ENCODE assay signal across 16 cellular contexts in the genomic region with DNA sequence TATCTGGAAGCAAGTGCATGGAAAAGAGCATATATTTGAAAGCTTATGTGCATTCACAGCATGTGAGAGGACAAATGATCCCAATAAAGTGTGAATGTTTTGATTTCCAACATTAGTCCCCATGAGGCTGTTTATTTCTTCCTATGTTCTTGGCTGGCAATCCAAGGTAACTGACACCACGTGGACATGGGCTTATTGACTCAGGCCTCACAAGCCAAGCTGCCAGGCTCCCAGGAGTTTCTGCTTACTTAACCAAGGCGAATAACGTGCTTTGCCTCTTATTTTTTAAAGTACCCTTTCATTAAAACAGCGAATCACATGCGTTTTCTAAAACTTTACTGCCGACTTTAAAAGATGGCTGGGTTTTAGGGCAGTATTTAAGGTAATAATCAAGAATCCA.
DNase-seq lines count a peak whose midpoint lies in the region; ATAC-seq and TF ChIP-seq lines count a peak whose summit lies in the region.
"Had no signal": no experiment of that assay in that cellular context is flagged by ENCODE, and none has a peak within 500 bp of the region (broad histone marks: within the 10 kb centered on the region; RNA-seq: fewer than 3 reads in every experiment).

No MANE protein-coding gene starts in this region.

- TF ChIP-seq CTCF in right atrium auricular region (IDR thresholded peaks at IDR 0.05) = no peak
- no peak for TF ChIP-seq CTCF in osteocyte (IDR thresholded peaks at IDR 0.05)
- no peak for TF ChIP-seq CTCF in GM23338 (conservative IDR thresholded peaks at IDR 0.05; ENCODE audit: low read depth in 2 of 2)

- CTCF ChIA-PET in HEK293T (lab: Yijun Ruan, JAX) = no interaction called here

- H3K4me3 Mint-ChIP-seq in osteocyte (ENCODE audit: unreplicated experiment) = no peak overlapping the region
- no peak overlapping the region for H3K4me3 Mint-ChIP-seq in GM23338
- H3K4me3 Mint-ChIP-seq: CD14-positive monocyte; CD8-positive, alpha-beta T cell; HFFc6 had no signal

- DNase-seq in right atrium auricular region (ENCODE audit: low spot score) = peak; percentile 21
- no peak for DNase-seq in right cardiac atrium
- DNase-seq in HEK293T (ENCODE audit: extremely low spot score) = no peak
- DNase-seq in osteocyte (ENCODE audit: extremely low spot score, unreplicated experiment) = peak; percentile 48
- no peak for DNase-seq in GM23338 (ENCODE audit: low spot score)
- DNase-seq in stimulated activated CD4-positive, alpha-beta T cell treated with anti-CD3 and anti-CD28 coated beads, Interleukin-2, amount 100 ng/mL, for 24 hours = no peak
- no peak for DNase-seq in SW480 (ENCODE audit: low spot score)
- DNase-seq: BE2C; Caco-2; CD8-positive, alpha-beta T cell; GM23248; HFFc6 had no signal

- H3K9me3 Mint-ChIP-seq in osteocyte (ENCODE audit: unreplicated experiment) (peaks cover 13% of the 10 kb centered on the region), GM23338 (peaks cover 5% of the 10 kb centered on the region)
- H3K9me3 Mint-ChIP-seq: CD8-positive, alpha-beta T cell; HFFc6 had no signal

- POLR2A ChIA-PET in HEK293T (lab: Yijun Ruan, JAX) = no interaction called here

- intact Hi-C loops in right cardiac atrium (cut with DNase I) = no loop called here

- H3K4me2 ChIP-seq in GM23338 = no peak overlapping the region
- H3K4me2 ChIP-seq: A549 had no signal

- no peaks in the 10 kb centered on the region for H4K20me1 ChIP-seq in GM23338 (replicated peaks; ENCODE audit: insufficient read depth)

- 83% methylated on average over 6 of the region's 6 CpGs for WGBS in right cardiac atrium

- H3K27me3 Mint-ChIP-seq in osteocyte (ENCODE audit: unreplicated experiment) = no peaks in the 10 kb centered on the region
- H3K27me3 Mint-ChIP-seq in GM23338 (ENCODE audit: insufficient read depth, low read depth, poor library complexity) = peaks cover 2% of the 10 kb centered on the region

- H3K4me1 Mint-ChIP-seq in osteocyte (ENCODE audit: unreplicated experiment) = no peaks in the 10 kb centered on the region
- no peaks in the 10 kb centered on the region for H3K4me1 Mint-ChIP-seq in GM23338

- H3K9me3 ChIP-seq in right atrium auricular region (no peaks in the 10 kb centered on the region), right cardiac atrium (ENCODE audit: control insufficient read depth, low read length) (no peaks in the 10 kb centered on the region)
- H3K9me3 ChIP-seq: A549, BE2C, Caco-2 had no signal

- no peaks in the 10 kb centered on the region for H3K27me3 ChIP-seq in right atrium auricular region
- no peaks in the 10 kb centered on the region for H3K27me3 ChIP-seq in right cardiac atrium (ENCODE audit: control insufficient read depth, insufficient read depth)
- H3K27me3 ChIP-seq in GM23338 (ENCODE audit: insufficient read depth) = no peaks in the 10 kb centered on the region
- H3K27me3 ChIP-seq: BE2C had no signal

- 0 out of 2 replicates have a peak, but pooled peaks cover 12% of the 10 kb centered on the region for H3K9me2 ChIP-seq in GM23338 (ENCODE audit: insufficient read depth)

- no peak overlapping the region for H3K27ac Mint-ChIP-seq in osteocyte (ENCODE audit: unreplicated experiment)
- no peak overlapping the region for H3K27ac Mint-ChIP-seq in GM23338
- H3K27ac Mint-ChIP-seq: CD14-positive monocyte; CD8-positive, alpha-beta T cell; HFFc6 had no signal

- ATAC-seq in right cardiac atrium (no peak), GM23338 (no peak)
- ATAC-seq: CD8-positive, alpha-beta T cell; GM12878; K562 had no signal

- no peaks in the 10 kb centered on the region for H3F3A ChIP-seq in GM23338 (replicated peaks; ENCODE audit: low read depth)

- no peaks in the 10 kb centered on the region for H3K79me2 ChIP-seq in GM23338 (replicated peaks; ENCODE audit: insufficient read depth)

- H3K36me3 ChIP-seq in right atrium auricular region (no peaks in the 10 kb centered on the region), GM23338 (ENCODE audit: insufficient read depth) (no peaks in the 10 kb centered on the region)
- H3K36me3 ChIP-seq: BE2C had no signal

- H3K4me3 ChIP-seq in right atrium auricular region (no peak overlapping the region), right cardiac atrium (ENCODE audit: low read length) (no peak overlapping the region), GM23338 (no peak overlapping the region)
- H3K4me3 ChIP-seq: A549, GM12878, GM23248, K562 had no signal

- H2AFZ ChIP-seq in GM23338 = no peak overlapping the region
- H2AFZ ChIP-seq: GM23248 had no signal

- H3K4me1 ChIP-seq in right atrium auricular region (no peaks in the 10 kb centered on the region), right cardiac atrium (ENCODE audit: control insufficient read depth, insufficient read depth, low read length) (no peaks in the 10 kb centered on the region), GM23338 (ENCODE audit: insufficient read depth) (no peaks in the 10 kb centered on the region)
- H3K4me1 ChIP-seq: A549, BE2C, Caco-2 had no signal

- H3K36me3 Mint-ChIP-seq in osteocyte (ENCODE audit: unreplicated experiment) = no peaks in the 10 kb centered on the region
- no peaks in the 10 kb centered on the region for H3K36me3 Mint-ChIP-seq in GM23338 (ENCODE audit: low read depth)
- H3K36me3 Mint-ChIP-seq: CD14-positive monocyte had no signal

- H3K27ac ChIP-seq in right atrium auricular region = no peak overlapping the region
- H3K27ac ChIP-seq in right cardiac atrium (ENCODE audit: low read length) = no peak overlapping the region
- no peak overlapping the region for H3K27ac ChIP-seq in GM23338 (ENCODE audit: low read depth)
- H3K27ac ChIP-seq: A549, GM23248 had no signal

TF ChIP-seq in HEK293T, 16 proteins besides CTCF, POLR2A, EP300 and RAD21:
- TF ChIP-seq NFRKB (IDR thresholded peaks at IDR 0.05) (no peak), L3MBTL2 (conservative IDR thresholded peaks at IDR 0.05) (0 out of 2 replicates have a peak, but pooled peaks have one; percentile 14)

TF ChIP-seq in GM23338, 12 proteins besides CTCF, POLR2A, EP300 and RAD21 (continues in another document):
- TF ChIP-seq, protein P1, sequence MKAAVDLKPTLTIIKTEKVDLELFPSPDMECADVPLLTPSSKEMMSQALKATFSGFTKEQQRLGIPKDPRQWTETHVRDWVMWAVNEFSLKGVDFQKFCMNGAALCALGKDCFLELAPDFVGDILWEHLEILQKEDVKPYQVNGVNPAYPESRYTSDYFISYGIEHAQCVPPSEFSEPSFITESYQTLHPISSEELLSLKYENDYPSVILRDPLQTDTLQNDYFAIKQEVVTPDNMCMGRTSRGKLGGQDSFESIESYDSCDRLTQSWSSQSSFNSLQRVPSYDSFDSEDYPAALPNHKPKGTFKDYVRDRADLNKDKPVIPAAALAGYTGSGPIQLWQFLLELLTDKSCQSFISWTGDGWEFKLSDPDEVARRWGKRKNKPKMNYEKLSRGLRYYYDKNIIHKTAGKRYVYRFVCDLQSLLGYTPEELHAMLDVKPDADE (IDR thresholded peaks at IDR 0.05) = no peak
- TF ChIP-seq NANOG (IDR thresholded peaks at IDR 0.05; ENCODE audit: borderline replicate concordance) (no peak), EZH2 (IDR thresholded peaks at IDR 0.05; ENCODE audit: low read depth, unreplicated experiment) (no peak), EZH2phosphoT487 (IDR thresholded peaks at IDR 0.05; ENCODE audit: unreplicated experiment) (no peak), STAT1 (IDR thresholded peaks at IDR 0.05; ENCODE audit: unreplicated experiment) (no peak)

Comparison
In these comparisons a context has a peak if more than half of its experiments do, and no peak if none do; other contexts are left out.
1. DNase-seq: peak in right atrium auricular region (single experiment) and osteocyte (single experiment); none in right cardiac atrium (0 of 3), HEK293T (single experiment), GM23338 (single experiment), stimulated activated CD4-positive, alpha-beta T cell treated with anti-CD3 and anti-CD28 coated beads, Interleukin-2, amount 100 ng/mL, for 24 hours (0 of 2) and SW480 (single experiment).